ENCODE assay signal across 24 cellular contexts in genomic region chr22:49996532-49997220, GRCh38. TPM values are rescaled to one million over a fixed set of nuclear protein-coding genes. Genes with fewer than 3 reads are reported as not detected.
A peak's percentile ranks its signal among the peaks of the same experiment; 100 is the strongest.
DNase-seq lines count a peak whose midpoint lies in the region; FAIRE-seq and TF ChIP-seq lines count a peak whose summit lies in the region.
"Had no signal": no experiment of that assay in that cellular context is flagged by ENCODE, and none has a peak within 500 bp of the region (broad histone marks: within the 10 kb centered on the region; RNA-seq: fewer than 3 reads in every experiment).

No MANE protein-coding gene starts in this region.

- peaks cover 5% of the 10 kb centered on the region for H3K27me3 Mint-ChIP-seq in osteocyte (ENCODE audit: unreplicated experiment)
- peaks cover 6 to 9% of the 10 kb centered on the region in 2 donors for H3K27me3 Mint-ChIP-seq in CD4-positive, alpha-beta memory T cell

- peak overlapping the region; percentile 5; the same call in 1 of the 2 replicates for H4K8ac ChIP-seq in H1 (ENCODE audit: extremely low read depth, insufficient read depth, low read length)

- no peak overlapping the region for H2AFZ ChIP-seq in H1 (ENCODE audit: low read length)
- H2AFZ ChIP-seq in Karpas-422 (ENCODE audit: low read length): no peak overlapping the region

- H2BK5ac ChIP-seq in H1 (ENCODE audit: low read depth, low read length): no peak overlapping the region

- H3K4me1 Mint-ChIP-seq in osteocyte (ENCODE audit: unreplicated experiment): peaks cover 2% of the 10 kb centered on the region
- H3K4me1 Mint-ChIP-seq in CD4-positive, alpha-beta memory T cell: peaks cover 3 to 17% (median 13%) of the 10 kb centered on the region in 4 donors

- H2BK15ac ChIP-seq in H1 (ENCODE audit: low read length): no peak overlapping the region

- H3K9me2 ChIP-seq in Karpas-422 (replicated peaks; ENCODE audit: insufficient read depth, low read length): no peaks in the 10 kb centered on the region

- H3K9me3 ChIP-seq in H1 (ENCODE audit: insufficient read depth in 2 of 2, low read depth in 1 of 2, low read length in 1 of 2) (peaks cover 0 to 2% of the 10 kb centered on the region in 2 experiments; a peak in 1 of 4 replicates), vagina (no peaks in the 10 kb centered on the region), Karpas-422 (ENCODE audit: low read length) (no peaks in the 10 kb centered on the region)
- no peaks in the 10 kb centered on the region for H3K9me3 ChIP-seq in CD4-positive, alpha-beta memory T cell (ENCODE audit: control insufficient read depth in 1 of 2, low read length in 2 of 2)
- H3K9me3 ChIP-seq: suprapubic skin had no signal

- H3K4me2 ChIP-seq in H1 (ENCODE audit: insufficient read depth in 1 of 2, low read depth in 2 of 2, low read length in 2 of 2) (no peak overlapping the region), Karpas-422 (ENCODE audit: low read depth, low read length, poor library complexity, severe bottlenecking) (no peak overlapping the region)
- H3K4me2 ChIP-seq: BLaER1 treated with 17β-estradiol and CSF1 and Interleukin-3, amounts not matched to agents 10 nM and 100 nM had no signal

- no peak for TF ChIP-seq POLR2A in H1 (IDR thresholded peaks at IDR 0.05; ENCODE audit: control extremely low read depth in 1 of 2, low read depth in 2 of 2, low read length in 2 of 2)
- TF ChIP-seq POLR2A in vagina (IDR thresholded peaks at IDR 0.05): no peak

- no peak for TF ChIP-seq RAD21 in H1 (IDR thresholded peaks at IDR 0.05 in 1 of 2, conservative IDR thresholded peaks at IDR 0.05 in 1 of 2; ENCODE audit: low read depth in 2 of 2, low read length in 2 of 2)

- peaks cover 10 to 26% (median 12%) of the 10 kb centered on the region in 4 experiments; a peak in 6 of 7 replicates for H3K27me3 ChIP-seq in H1 (replicated peaks in 1 of 4; ENCODE audit: control insufficient read depth in 3 of 4, extremely low read depth in 1 of 4, insufficient read depth in 3 of 4, low read length in 3 of 4)
- no peaks in the 10 kb centered on the region for H3K27me3 ChIP-seq in vagina
- no peaks in the 10 kb centered on the region for H3K27me3 ChIP-seq in CD4-positive, alpha-beta memory T cell (ENCODE audit: insufficient read depth, low read length)
- H3K27me3 ChIP-seq in Karpas-422 (ENCODE audit: low read length): no peaks in the 10 kb centered on the region

- TF ChIP-seq CTCF in H1 (IDR thresholded peaks at IDR 0.05; ENCODE audit: control extremely low read depth in 1 of 3, insufficient read depth in 1 of 3, low read depth in 1 of 3, low read length in 3 of 3) (no peak), osteocyte (IDR thresholded peaks at IDR 0.05) (no peak), vagina (IDR thresholded peaks at IDR 0.05) (no peak)

- H3K36me3 ChIP-seq in H1 (ENCODE audit: control insufficient read depth in 2 of 4, insufficient read depth in 4 of 4, low read length in 3 of 4) (no peaks in the 10 kb centered on the region), vagina (no peaks in the 10 kb centered on the region), Karpas-422 (ENCODE audit: insufficient read depth, low read length) (no peaks in the 10 kb centered on the region)
- H3K36me3 ChIP-seq in CD4-positive, alpha-beta memory T cell (ENCODE audit: insufficient read depth, low read length): no peaks in the 10 kb centered on the region
- H3K36me3 ChIP-seq: adrenal gland; BLaER1 treated with 17β-estradiol and CSF1 and Interleukin-3, amounts not matched to agents 10 nM and 100 nM; suprapubic skin had no signal

- H3K4me3 ChIP-seq in H1 (ENCODE audit: extremely low read depth in 1 of 4, insufficient read depth in 2 of 4, low read depth in 3 of 4, low read length in 4 of 4): no peak overlapping the region
- no peak overlapping the region for H3K4me3 ChIP-seq in vagina
- no peak overlapping the region for H3K4me3 ChIP-seq in CD4-positive, alpha-beta memory T cell (ENCODE audit: low read length in 2 of 2)
- H3K4me3 ChIP-seq in Karpas-422 (ENCODE audit: low read length): no peak overlapping the region
- H3K4me3 ChIP-seq: adrenal gland; BLaER1 treated with 17β-estradiol and CSF1 and Interleukin-3, amounts not matched to agents 10 nM and 100 nM; coronary artery; SK-N-MC; suprapubic skin had no signal

- intact Hi-C loops in vagina (cut with DNase I): no loop called here
- intact Hi-C loops in CD4-positive, alpha-beta memory T cell (cut with micrococcal nuclease): no loop called here

- H3K23ac ChIP-seq in H1 (ENCODE audit: insufficient read length): no peak overlapping the region

- TF ChIP-seq EP300 in H1 (IDR thresholded peaks at IDR 0.05; ENCODE audit: borderline replicate concordance in 1 of 2, low read depth in 2 of 2, low read length in 2 of 2): no peak

- no peak overlapping the region for H3K27ac Mint-ChIP-seq in osteocyte (ENCODE audit: unreplicated experiment)
- no peak overlapping the region for H3K27ac Mint-ChIP-seq in CD4-positive, alpha-beta memory T cell
- H3K27ac Mint-ChIP-seq: IgD-negative memory B cell, natural killer cell, progenitor cell of endocrine pancreas had no signal

- H3K4ac ChIP-seq in H1 (replicated peaks; ENCODE audit: insufficient read length, low read depth, low read length): no peak overlapping the region

- H4K20me1 ChIP-seq in H1 (replicated peaks in 1 of 2; ENCODE audit: control insufficient read depth in 1 of 2, insufficient read depth in 2 of 2, low read length in 2 of 2) (peaks cover 2 to 13% of the 10 kb centered on the region in 2 experiments), Karpas-422 (ENCODE audit: insufficient read depth, low read depth, low read length) (no peaks in the 10 kb centered on the region)
- H4K20me1 ChIP-seq: BLaER1 treated with 17β-estradiol and CSF1 and Interleukin-3, amounts not matched to agents 10 nM and 100 nM had no signal

- FAIRE-seq in H1 (lab: Jason Lieb, UNC): no peak
- FAIRE-seq: endometrium, keratinocyte had no signal

- H3K79me2 ChIP-seq in H1 (ENCODE audit: control insufficient read depth in 1 of 2, insufficient read depth in 2 of 2, low read length in 2 of 2) (no peaks in the 10 kb centered on the region), Karpas-422 (ENCODE audit: low read length) (no peaks in the 10 kb centered on the region)

- peaks cover 3% of the 10 kb centered on the region for H3K9me3 Mint-ChIP-seq in osteocyte (ENCODE audit: unreplicated experiment)
- peaks cover 0 to 4% (median under 1%) of the 10 kb centered on the region in 8 donors for H3K9me3 Mint-ChIP-seq in CD4-positive, alpha-beta memory T cell
- H3K9me3 Mint-ChIP-seq: natural killer cell had no signal

- H2BK12ac ChIP-seq in H1 (ENCODE audit: low read depth, low read length): no peak overlapping the region

- no peak overlapping the region for H2BK20ac ChIP-seq in H1 (ENCODE audit: low read length)

- H3K56ac ChIP-seq in H1 (replicated peaks; ENCODE audit: insufficient read length, low read depth, low read length): no peak overlapping the region

- no peak overlapping the region for H3K9ac ChIP-seq in H1 (replicated peaks in 1 of 4; ENCODE audit: extremely low read depth in 1 of 4, low read depth in 3 of 4, low read length in 3 of 4)
- no peak overlapping the region for H3K9ac ChIP-seq in Karpas-422 (ENCODE audit: low read length)
- H3K9ac ChIP-seq: BLaER1 treated with 17β-estradiol and CSF1 and Interleukin-3, amounts not matched to agents 10 nM and 100 nM had no signal

- H4K5ac ChIP-seq in H1 (ENCODE audit: insufficient read length, low read depth, low read length): no peak overlapping the region

- peak; percentile 56 for DNase-seq in activated effector memory CD4-positive, alpha-beta T cell treated with anti-CD3 and anti-CD28 coated beads, Interleukin-2, amount 50 U/mL, for 16 hours
- DNase-seq in activated effector memory CD4-positive, alpha-beta T cell treated with Interleukin-2 at 50 U/mL for 16 hours: no peak
- DNase-seq in H1 (ENCODE audit: low read depth in 1 of 2, low spot score in 2 of 2) (no peak), osteocyte (ENCODE audit: extremely low spot score, unreplicated experiment) (peak; percentile 81), vagina (ENCODE audit: extremely low spot score in 2 of 2) (peak; percentile 65 to 96), Karpas-422 (no peak)
- no peak for DNase-seq in activated CD4-positive, CD25-positive, alpha-beta regulatory T cell (lab: John Stamatoyannopoulos, UW)
- no peak for DNase-seq in CD4-positive, alpha-beta memory T cell
- DNase-seq: ACHN; activated CD4-positive, alpha-beta T cell treated with anti-CD3 and anti-CD28 coated beads, Interleukin-2, amount 50 U/mL, for 4 hours; activated gamma-delta T cell; natural killer cell; T-helper 2 cell had no signal

- peaks cover 13% of the 10 kb centered on the region for H3K23me2 ChIP-seq in H1 (ENCODE audit: low read depth, low read length)

- no peak overlapping the region for H3K14ac ChIP-seq in H1 (ENCODE audit: insufficient read length)

- no peak overlapping the region for H3K18ac ChIP-seq in H1 (ENCODE audit: extremely low read depth, low read length)

- H2BK120ac ChIP-seq in H1 (replicated peaks; ENCODE audit: low read depth, low read length): no peak overlapping the region

- H3K4me1 ChIP-seq in H1 (replicated peaks in 1 of 4; ENCODE audit: control insufficient read depth in 3 of 4, insufficient read depth in 4 of 4, low read length in 3 of 4) (peaks cover 0 to 16% (median 8%) of the 10 kb centered on the region in 4 experiments; a peak in 5 of 7 replicates), vagina (peaks cover 3% of the 10 kb centered on the region), Karpas-422 (ENCODE audit: low read length) (no peaks in the 10 kb centered on the region)
- peaks cover 9% of the 10 kb centered on the region for H3K4me1 ChIP-seq in CD4-positive, alpha-beta memory T cell (ENCODE audit: insufficient read depth, low read length)

- 97% methylated on average over 14 of the region's 18 CpGs; no CpG with 5 or more reads in 1 of the 2 experiments for WGBS in H1 (ENCODE audit: extremely low coverage in 1 of 2, insufficient coverage in 1 of 2, insufficient read length in 1 of 2, insufficient replicate concordance in 2 of 2, low coverage in 1 of 2, low lambda C conversion rate in 2 of 2, missing lambda C conversion rate in 1 of 2), 2 experiments

- no peak overlapping the region for H3K4me3 Mint-ChIP-seq in osteocyte (ENCODE audit: unreplicated experiment)
- H3K4me3 Mint-ChIP-seq in CD4-positive, alpha-beta memory T cell: no peak overlapping the region
- H3K4me3 Mint-ChIP-seq: IgD-negative memory B cell, natural killer cell had no signal

- H2AK5ac ChIP-seq in H1 (ENCODE audit: low read depth, low read length): no peak overlapping the region

- CTCF ChIA-PET in H1 (lab: Charles Lee; ENCODE audit: partially characterized antibody): interaction anchor here (1.2 to 5.2 kb wide), 3 partner anchors 15 to 38 kb away, joined by 3 to 83 read pairs (median 13); no protein-coding TSS in a partner anchor
- CTCF ChIA-PET in CD4-positive, alpha-beta memory T cell (lab: Charles Lee; ENCODE audit: partially characterized antibody): interaction anchor here (4.4 kb wide), 1 partner anchor 34 kb away, joined by 28 read pairs; no protein-coding TSS in a partner anchor

- no peaks in the 10 kb centered on the region for H3K36me3 Mint-ChIP-seq in osteocyte (ENCODE audit: unreplicated experiment)
- H3K36me3 Mint-ChIP-seq in CD4-positive, alpha-beta memory T cell: no peaks in the 10 kb centered on the region
- H3K36me3 Mint-ChIP-seq: IgD-negative memory B cell, natural killer cell had no signal

- H4K91ac ChIP-seq in H1 (replicated peaks; ENCODE audit: insufficient read length, low read length): no peak overlapping the region

- H3K27ac ChIP-seq in H1 (ENCODE audit: low read depth, low read length): no peak overlapping the region
- H3K27ac ChIP-seq in vagina: no peak overlapping the region
- no peak overlapping the region for H3K27ac ChIP-seq in CD4-positive, alpha-beta memory T cell (ENCODE audit: low read depth, low read length)
- no peak overlapping the region for H3K27ac ChIP-seq in Karpas-422 (ENCODE audit: low read length)
- H3K27ac ChIP-seq: adrenal gland; BLaER1 treated with 17β-estradiol and CSF1 and Interleukin-3, amounts not matched to agents 10 nM and 100 nM; coronary artery; SK-N-MC; suprapubic skin; VCaP had no signal

- POLR2A ChIA-PET in H1 (lab: Charles Lee; ENCODE audit: partially characterized antibody): no interaction called here
- POLR2A ChIA-PET in CD4-positive, alpha-beta memory T cell (lab: Charles Lee; ENCODE audit: partially characterized antibody): no interaction called here

- no peaks in the 10 kb centered on the region for H3K79me1 ChIP-seq in H1 (ENCODE audit: low read depth, low read length)

RNA-seq across cellular contexts. Expression of gene IL17REL, which starts 15.9 kb away (rescaled TPM):
- total RNA-seq in H1 (2021; fragmentation: NEBNext Ultra II Directional; extraction: Animal tissue kit (Norgen Biotek cat#: 25700)): 0.08 and 0.20 TPM in 2 replicates
- 0.15 and 0.17 TPM in 2 replicates for polyA plus RNA-seq in H1 (2011; rRNA removed)
- 0.18 TPM for polyA plus RNA-seq in H1 (2011; cell fraction: cytosol; rRNA removed)
- polyA plus RNA-seq in H1 (2011; cell fraction: nucleus; rRNA removed): 0.63 TPM
- polyA plus RNA-seq in H1 (2012, experiment 1 of 2): 0.10 to 0.20 TPM (median 0.13 TPM) in 4 replicates
- polyA plus RNA-seq in H1 (2012, experiment 2 of 2): not detected
- polyA plus RNA-seq in H1 (2013, experiment 1 of 2): 0.04 TPM
- polyA plus RNA-seq in H1 (2013, experiment 2 of 2): 0.02 TPM
- 0.06 and 0.12 TPM in 2 replicates for polyA minus RNA-seq in H1 (2011; rRNA and poly(A)+ RNA removed)
- polyA minus RNA-seq in H1 (2011; cell fraction: cytosol; rRNA and poly(A)+ RNA removed): 0.29 TPM
- polyA minus RNA-seq in H1 (2011; cell fraction: nucleus; rRNA and poly(A)+ RNA removed): 0.90 TPM
- not detected in 2 replicates for total RNA-seq in osteocyte
- not detected for total RNA-seq in vagina
- not detected for total RNA-seq in CD4-positive, alpha-beta memory T cell
- polyA plus RNA-seq in CD4-positive, alpha-beta memory T cell: not detected
- total RNA-seq in Karpas-422 (2014; rRNA removed; shearing (Covaris generic); ENCODE audit: low replicate concordance): not detected in 2 replicates
- total RNA-seq: adrenal gland, M059J, natural killer cell, suprapubic skin had no signal
- polyA plus RNA-seq: adrenal gland, IgD-negative memory B cell, keratinocyte had no signal

RNA-seq across cellular contexts. Expression of gene PIM3, which starts 36.1 kb away (rescaled TPM):
- total RNA-seq in H1 (2021; fragmentation: NEBNext Ultra II Directional; extraction: Animal tissue kit (Norgen Biotek cat#: 25700)): 30.0 and 31.2 TPM in 2 replicates
- 22.6 and 40.2 TPM in 2 replicates for polyA plus RNA-seq in H1 (2011; rRNA removed)
- 20.5 TPM for polyA plus RNA-seq in H1 (2011; cell fraction: cytosol; rRNA removed)
- polyA plus RNA-seq in H1 (2011; cell fraction: nucleus; rRNA removed): 43.4 TPM
- 16.0 to 28.8 TPM (median 24.5 TPM) in 4 replicates for polyA plus RNA-seq in H1 (2012, experiment 1 of 2)
- polyA plus RNA-seq in H1 (2012, experiment 2 of 2): 23.8 TPM
- 20.9 TPM for polyA plus RNA-seq in H1 (2013, experiment 1 of 2)
- polyA plus RNA-seq in H1 (2013, experiment 2 of 2): 21.1 TPM
- polyA minus RNA-seq in H1 (2011; rRNA and poly(A)+ RNA removed): 3.8 and 3.9 TPM in 2 replicates
- 17.7 TPM for polyA minus RNA-seq in H1 (2011; cell fraction: cytosol; rRNA and poly(A)+ RNA removed)
- 20.5 TPM for polyA minus RNA-seq in H1 (2011; cell fraction: nucleus; rRNA and poly(A)+ RNA removed)
- 18.6 TPM in 2 replicates for total RNA-seq in osteocyte
- total RNA-seq in vagina: 97.2 TPM
- total RNA-seq in CD4-positive, alpha-beta memory T cell: 10 to 100 TPM; 58.8 to 62.3 TPM
- 10 to 100 TPM; 48.1 to 49.7 TPM for polyA plus RNA-seq in CD4-positive, alpha-beta memory T cell
- total RNA-seq in Karpas-422 (2014; rRNA removed; shearing (Covaris generic); ENCODE audit: low replicate concordance): 15.4 and 41.1 TPM in 2 replicates

Comparison
In these comparisons a context has a peak if more than half of its experiments do, and no peak if none do; other contexts are left out.
1. DNase-seq: peak in activated effector memory CD4-positive, alpha-beta T cell treated with anti-CD3 and anti-CD28 coated beads, Interleukin-2, amount 50 U/mL, for 16 hours (single experiment), osteocyte (single experiment) and vagina (2 of 2); none in activated effector memory CD4-positive, alpha-beta T cell treated with Interleukin-2 at 50 U/mL for 16 hours (single experiment), H1 (0 of 2), activated CD4-positive, CD25-positive, alpha-beta regulatory T cell (0 of 4), CD4-positive, alpha-beta memory T cell (0 of 5) and Karpas-422 (single experiment).